18 cellular contexts compared by ENCODE assay signal in genomic region chr5:84286662-84287061, GRCh38.
DNase-seq lines count a peak whose midpoint lies in the region; ATAC-seq and TF ChIP-seq lines count a peak whose summit lies in the region.
"Had no signal": no experiment of that assay in that cellular context is flagged by ENCODE, and none has a peak within 500 bp of the region (broad histone marks: within the 10 kb centered on the region; RNA-seq: fewer than 3 reads in every experiment).

No MANE protein-coding gene starts in this region.

- H3K9me3 Mint-ChIP-seq in MCF 10A (ENCODE audit: unreplicated experiment): no peaks in the 10 kb centered on the region

- no peaks in the 10 kb centered on the region for H3K27me3 ChIP-seq in breast epithelium
- H3K27me3 ChIP-seq in dorsolateral prefrontal cortex: no peaks in the 10 kb centered on the region

- no peak overlapping the region for H3K27ac Mint-ChIP-seq in MCF 10A (ENCODE audit: low read depth, unreplicated experiment)
- H3K27ac Mint-ChIP-seq: CD14-positive monocyte, HFFc6 had no signal

- no peaks in the 10 kb centered on the region for H3K4me1 ChIP-seq in breast epithelium

- no TSS peak for BruUV-seq in MCF 10A (replicated peaks; lab: Mats Ljungman, UMichigan)

- ATAC-seq in HG03095 (IDR thresholded peaks at IDR 0.05; ENCODE audit: unreplicated experiment): no peak
- ATAC-seq: A549, K562 had no signal

- H3K4me1 Mint-ChIP-seq in MCF 10A (ENCODE audit: insufficient read depth, unreplicated experiment): peaks cover 14% of the 10 kb centered on the region

- no peak overlapping the region for H3K4me3 ChIP-seq in breast epithelium
- peak overlapping the region in 1 of 59 donors; percentile 28 for H3K4me3 ChIP-seq in dorsolateral prefrontal cortex
- H3K4me3 ChIP-seq: A549, K562 had no signal

- DNase-seq in MCF 10A (ENCODE audit: unreplicated experiment) (peak; percentile 9), breast epithelium (ENCODE audit: low spot score in 2 of 2) (no peak), NCI-H82 treated with DMSO at 0.1 percent for 48 hours (lab: John Stamatoyannopoulos, UW; ENCODE audit: unreplicated experiment) (peak; percentile 27), dorsolateral prefrontal cortex (peak in 1 of 10 donors; percentile 42), germinal center (ENCODE audit: low spot score) (no peak), GF-D8 (lab: John Stamatoyannopoulos, UW) (no peak), NCI-H187 treated with DMSO at 0.1 percent for 48 hours (lab: John Stamatoyannopoulos, UW) (no peak)
- DNase-seq: DND-41, HFFc6, NCI-H1048, NCI-H1694 treated with DMSO at 0.1 percent for 48 hours, NCI-H2171, NCI-H526 treated with DMSO at 0.1 percent for 48 hours, SHP77 treated with DMSO at 0.1 percent for 48 hours had no signal

- intact Hi-C loops in MCF 10A (cut with micrococcal nuclease): no loop called here
- intact Hi-C loops in breast epithelium (cut with DNase I; ENCODE audit: low total_unique reads): loop anchor here (10.0 kb wide), 1 partner anchor 408 kb away; no protein-coding TSS in a partner anchor
- intact Hi-C loops in dorsolateral prefrontal cortex (cut with DNase I): loop anchor here (5.0 to 10.0 kb wide), 3 partner anchors 96 to 359 kb away; partner anchors contain the start of gene EDIL3 (in 1 of the 2)

- CTCF ChIA-PET in MCF 10A (lab: Yijun Ruan, JAX): no interaction called here

- no peak overlapping the region for H3K4me3 Mint-ChIP-seq in MCF 10A (ENCODE audit: unreplicated experiment)
- H3K4me3 Mint-ChIP-seq: CD14-positive monocyte, HFFc6 had no signal

- no peak for TF ChIP-seq CTCF in MCF 10A (IDR thresholded peaks at IDR 0.05; ENCODE audit: unreplicated experiment)
- no peak for TF ChIP-seq CTCF in breast epithelium (IDR thresholded peaks at IDR 0.05)
- TF ChIP-seq CTCF in dorsolateral prefrontal cortex (IDR thresholded peaks at IDR 0.05 in 54 of 56, conservative IDR thresholded peaks at IDR 0.05 in 2 of 56; ENCODE audit: low read depth in 1 of 56, partially characterized antibody in 56 of 56): no peak

- no peaks in the 10 kb centered on the region for H3K36me3 Mint-ChIP-seq in MCF 10A (ENCODE audit: insufficient read depth, unreplicated experiment)
- H3K36me3 Mint-ChIP-seq: CD14-positive monocyte had no signal

- H3K36me3 ChIP-seq in breast epithelium: no peaks in the 10 kb centered on the region

- POLR2A ChIA-PET in MCF 10A (lab: Yijun Ruan, JAX): no interaction called here

- H3K27me3 Mint-ChIP-seq in MCF 10A (ENCODE audit: insufficient read depth, unreplicated experiment): peaks cover 57% of the 10 kb centered on the region

- H3K27ac ChIP-seq in breast epithelium (no peak overlapping the region), dorsolateral prefrontal cortex (peak overlapping the region in 47 of 59 donors; percentile 0 to 98 (median 72))
- H3K27ac ChIP-seq: A549 had no signal

- TF ChIP-seq POLR2A in breast epithelium (IDR thresholded peaks at IDR 0.05): no peak

- H3K9me3 ChIP-seq in breast epithelium: no peaks in the 10 kb centered on the region
- H3K9me3 ChIP-seq: A549 had no signal

Comparison
In these comparisons a context has a peak if more than half of its experiments do, and no peak if none do; other contexts are left out.
1. DNase-seq: peak in MCF 10A (single experiment) and NCI-H82 treated with DMSO at 0.1 percent for 48 hours (single experiment); none in breast epithelium (0 of 2), germinal center (single experiment), GF-D8 (single experiment) and NCI-H187 treated with DMSO at 0.1 percent for 48 hours (single experiment).
2. H3K27ac ChIP-seq: peak in dorsolateral prefrontal cortex (47 of 59); none in breast epithelium (0 of 2).